1 cellular context compared by ENCODE assay signal in the genomic region with DNA sequence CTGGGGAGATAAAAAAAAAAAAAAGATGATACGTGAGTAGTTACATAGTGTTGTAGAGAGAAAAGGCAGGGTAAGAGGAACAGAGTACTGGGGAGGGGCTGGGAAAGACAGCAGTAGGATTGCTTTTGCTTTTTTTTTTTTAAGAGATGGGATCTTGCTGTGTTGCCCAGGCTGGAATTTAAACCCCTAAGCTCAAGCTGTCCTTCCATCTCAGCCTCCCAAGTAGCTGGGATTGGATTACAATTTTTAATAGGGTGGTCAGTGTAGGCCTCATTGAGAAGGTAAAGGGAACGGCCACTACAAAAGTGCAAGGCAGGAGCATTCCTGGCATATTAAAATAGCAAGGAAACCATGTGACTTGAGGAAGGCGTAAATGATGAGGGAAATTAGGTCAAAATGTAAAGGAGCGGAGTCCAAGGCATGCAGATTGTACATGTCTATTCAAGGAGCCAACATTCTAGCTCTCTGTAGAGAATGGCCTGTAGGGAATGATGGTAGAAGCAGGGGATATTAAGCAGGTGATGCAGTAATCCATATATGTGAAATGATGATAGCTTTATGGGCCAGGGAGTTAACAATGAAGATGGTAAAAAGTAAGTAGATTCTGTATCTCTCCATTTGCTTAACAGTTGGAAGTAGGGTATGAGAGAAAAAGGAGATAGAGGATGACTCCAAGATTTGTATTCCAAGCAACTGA.
TF ChIP-seq lines count a peak whose summit lies in the region.

No MANE protein-coding gene starts in this region.

TF ChIP-seq in SK-N-SH treated with all-trans-retinoic acid at 6 μM for 48 hours, 23 proteins besides CTCF, POLR2A, EP300 and RAD21 (continued from another document):
- TF ChIP-seq, protein P1, sequence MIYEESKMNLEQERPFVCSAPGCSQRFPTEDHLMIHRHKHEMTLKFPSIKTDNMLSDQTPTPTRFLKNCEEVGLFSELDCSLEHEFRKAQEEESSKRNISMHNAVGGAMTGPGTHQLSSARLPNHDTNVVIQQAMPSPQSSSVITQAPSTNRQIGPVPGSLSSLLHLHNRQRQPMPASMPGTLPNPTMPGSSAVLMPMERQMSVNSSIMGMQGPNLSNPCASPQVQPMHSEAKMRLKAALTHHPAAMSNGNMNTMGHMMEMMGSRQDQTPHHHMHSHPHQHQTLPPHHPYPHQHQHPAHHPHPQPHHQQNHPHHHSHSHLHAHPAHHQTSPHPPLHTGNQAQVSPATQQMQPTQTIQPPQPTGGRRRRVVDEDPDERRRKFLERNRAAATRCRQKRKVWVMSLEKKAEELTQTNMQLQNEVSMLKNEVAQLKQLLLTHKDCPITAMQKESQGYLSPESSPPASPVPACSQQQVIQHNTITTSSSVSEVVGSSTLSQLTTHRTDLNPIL (CRISPR knock-in tag; IDR thresholded peaks at IDR 0.05; ENCODE audit: low read depth): no peak
- no peak for TF ChIP-seq ISL1 (CRISPR knock-in tag; IDR thresholded peaks at IDR 0.05)
- no peak for TF ChIP-seq ZFP3 (CRISPR knock-in tag; IDR thresholded peaks at IDR 0.05)
- TF ChIP-seq ZNF70 (CRISPR knock-in tag; IDR thresholded peaks at IDR 0.05): no peak
- no peak for TF ChIP-seq ZNF565 (CRISPR knock-in tag; conservative IDR thresholded peaks at IDR 0.05; ENCODE audit: low read depth)
- TF ChIP-seq ZC3H10 (CRISPR knock-in tag; IDR thresholded peaks at IDR 0.05): no peak
- no peak for TF ChIP-seq RARB (CRISPR knock-in tag; IDR thresholded peaks at IDR 0.05)
- TF ChIP-seq BACH2 (CRISPR knock-in tag; IDR thresholded peaks at IDR 0.05; ENCODE audit: borderline replicate concordance): no peak
TF ChIP-seq in SK-N-SH treated with all-trans-retinoic acid at 6 μM for 48 hours: peak in this region for 0.
